In the genomic region with DNA sequence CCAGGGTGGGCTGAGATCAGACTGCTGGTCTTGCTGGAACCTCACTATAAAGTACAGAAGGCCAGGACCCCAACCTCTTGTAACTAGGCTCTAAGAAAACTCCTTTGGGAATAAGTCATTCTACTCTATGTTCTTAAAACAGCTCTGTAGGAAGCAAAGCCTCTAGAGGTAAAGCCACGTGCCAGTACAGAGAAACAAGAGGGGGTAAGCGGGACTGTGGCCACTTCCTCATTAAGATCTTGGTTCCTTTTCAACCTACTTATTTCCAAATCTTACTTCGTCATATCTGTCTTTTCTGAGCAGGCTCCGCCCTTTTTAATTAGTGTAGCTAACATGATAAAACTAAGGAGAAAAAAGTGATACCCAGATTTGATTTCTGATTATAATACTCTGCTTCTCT, we compare ENCODE assay signal across 16 cellular contexts. TPM values are rescaled to one million over a fixed set of nuclear protein-coding genes. Genes with fewer than 3 reads are reported as not detected.
DNase-seq lines count a peak whose midpoint lies in the region; ATAC-seq and TF ChIP-seq lines count a peak whose summit lies in the region.
"Had no signal": no experiment of that assay in that cellular context is flagged by ENCODE, and none has a peak within 500 bp of the region (broad histone marks: within the 10 kb centered on the region; RNA-seq: fewer than 3 reads in every experiment).

No MANE protein-coding gene starts in this region.

- TF ChIP-seq CTCF in mesothelial cell of epicardium (IDR thresholded peaks at IDR 0.05; ENCODE audit: unreplicated experiment) = no peak

- H3K9me3 Mint-ChIP-seq in IgD-negative memory B cell = no peaks in the 10 kb centered on the region
- H3K9me3 Mint-ChIP-seq in stimulated activated effector memory CD8-positive, alpha-beta T cell treated with anti-CD3 and anti-CD28 coated beads, Interleukin-12 subunit alpha, Interleukin-12 subunit beta, amount 100 ng/mL, for 72 hours = no peaks in the 10 kb centered on the region
- H3K9me3 Mint-ChIP-seq in activated T-cell treated with anti-CD3 and anti-CD28 coated beads, Interleukin-2, amount 50 U/mL, for 72 hours = no peaks in the 10 kb centered on the region
- no peaks in the 10 kb centered on the region for H3K9me3 Mint-ChIP-seq in mesothelial cell of epicardium
- H3K9me3 Mint-ChIP-seq: activated T-helper 1 cell treated with anti-CD3 and anti-CD28 coated beads, Interleukin-12 subunit alpha, Interleukin-12 subunit beta, Interleukin-2, Interleukin-4 antibody, amounts not matched to agents 30 ng/mL and 10 ng/mL and 1 ng/mL, durations not matched to agents 14 hours and 24 hours and 36 hours had no signal

- no peaks in the 10 kb centered on the region for H3K9me3 ChIP-seq in T-helper 17 cell (ENCODE audit: control insufficient read depth, low read length, poor library complexity, severe bottlenecking)
- H3K9me3 ChIP-seq: SJSA1, tibial nerve had no signal

- peak overlapping the region; percentile 86 to 95 (median 94) for H3K27ac Mint-ChIP-seq in IgD-negative memory B cell
- H3K27ac Mint-ChIP-seq in T-helper 17 cell = peak overlapping the region; percentile 53
- peak overlapping the region; percentile 34 for H3K27ac Mint-ChIP-seq in stimulated activated effector memory CD8-positive, alpha-beta T cell treated with anti-CD3 and anti-CD28 coated beads, Interleukin-12 subunit alpha, Interleukin-12 subunit beta, amount 100 ng/mL, for 72 hours
- no peak overlapping the region for H3K27ac Mint-ChIP-seq in activated T-cell treated with anti-CD3 and anti-CD28 coated beads, Interleukin-2, amount 50 U/mL, for 72 hours
- H3K27ac Mint-ChIP-seq in mesothelial cell of epicardium = no peak overlapping the region

- H3K4me1 Mint-ChIP-seq in IgD-negative memory B cell (peaks cover 23 to 34% (median 32%) of the 10 kb centered on the region in 3 donors), T-helper 17 cell (peaks cover 26% of the 10 kb centered on the region), mesothelial cell of epicardium (peaks cover 16% of the 10 kb centered on the region)
- H3K4me1 Mint-ChIP-seq in stimulated activated effector memory CD8-positive, alpha-beta T cell treated with anti-CD3 and anti-CD28 coated beads, Interleukin-12 subunit alpha, Interleukin-12 subunit beta, amount 100 ng/mL, for 72 hours = peaks cover 16% of the 10 kb centered on the region
- H3K4me1 Mint-ChIP-seq in activated T-cell treated with anti-CD3 and anti-CD28 coated beads, Interleukin-2, amount 50 U/mL, for 72 hours (ENCODE audit: low read depth) = peaks cover 27% of the 10 kb centered on the region

- ATAC-seq in GM19035 (IDR thresholded peaks at IDR 0.05; ENCODE audit: unreplicated experiment) (peak; percentile 40), T-helper 17 cell (no peak)
- no peak for ATAC-seq in stimulated activated effector memory CD8-positive, alpha-beta T cell treated with anti-CD3 and anti-CD28 coated beads, Interleukin-12 subunit alpha, Interleukin-12 subunit beta, amount 100 ng/mL, for 72 hours
- no peak for ATAC-seq in activated T-cell treated with anti-CD3 and anti-CD28 coated beads, Interleukin-2, amount 50 U/mL, for 72 hours (replicated peaks in 1 of 2)
- ATAC-seq: sciatic nerve had no signal

- peaks cover 3% of the 10 kb centered on the region for H3K36me3 Mint-ChIP-seq in IgD-negative memory B cell
- H3K36me3 Mint-ChIP-seq in T-helper 17 cell (ENCODE audit: low read depth) = peaks cover 10% of the 10 kb centered on the region
- H3K36me3 Mint-ChIP-seq in stimulated activated effector memory CD8-positive, alpha-beta T cell treated with anti-CD3 and anti-CD28 coated beads, Interleukin-12 subunit alpha, Interleukin-12 subunit beta, amount 100 ng/mL, for 72 hours = peaks cover 84% of the 10 kb centered on the region
- peaks cover 8 to 12% of the 10 kb centered on the region in 2 donors for H3K36me3 Mint-ChIP-seq in activated T-cell treated with anti-CD3 and anti-CD28 coated beads, Interleukin-2, amount 50 U/mL, for 72 hours (ENCODE audit: insufficient read depth in 2 of 2)
- H3K36me3 Mint-ChIP-seq in mesothelial cell of epicardium = peaks cover 19% of the 10 kb centered on the region

- peak overlapping the region; percentile 3 to 90 (median 86) for H3K4me3 Mint-ChIP-seq in IgD-negative memory B cell
- no peak overlapping the region for H3K4me3 Mint-ChIP-seq in T-helper 17 cell
- H3K4me3 Mint-ChIP-seq in stimulated activated effector memory CD8-positive, alpha-beta T cell treated with anti-CD3 and anti-CD28 coated beads, Interleukin-12 subunit alpha, Interleukin-12 subunit beta, amount 100 ng/mL, for 72 hours = no peak overlapping the region
- no peak overlapping the region for H3K4me3 Mint-ChIP-seq in activated T-cell treated with anti-CD3 and anti-CD28 coated beads, Interleukin-2, amount 50 U/mL, for 72 hours
- no peak overlapping the region for H3K4me3 Mint-ChIP-seq in mesothelial cell of epicardium
- H3K4me3 Mint-ChIP-seq: activated T-helper 1 cell treated with anti-CD3 and anti-CD28 coated beads, Interleukin-12 subunit alpha, Interleukin-12 subunit beta, Interleukin-2, Interleukin-4 antibody, amounts not matched to agents 30 ng/mL and 10 ng/mL and 1 ng/mL, durations not matched to agents 14 hours and 24 hours and 36 hours had no signal

- no peak for DNase-seq in T-helper 17 cell
- DNase-seq in stimulated activated effector memory CD8-positive, alpha-beta T cell treated with anti-CD3 and anti-CD28 coated beads, Interleukin-12 subunit alpha, Interleukin-12 subunit beta, amount 100 ng/mL, for 72 hours (ENCODE audit: low spot score in 2 of 2) = no peak
- no peak for DNase-seq in NCI-H1436 (lab: John Stamatoyannopoulos, UW)
- no peak for DNase-seq in activated T-cell treated with anti-CD3 and anti-CD28 coated beads, Interleukin-2, amount 50 U/mL, for 72 hours
- DNase-seq in mesenteric fat pad (ENCODE audit: low spot score) = no peak
- no peak for DNase-seq in mesothelial cell of epicardium (ENCODE audit: low spot score in 2 of 2, unreplicated experiment in 2 of 2)
- DNase-seq: dorsolateral prefrontal cortex, NCI-H1105, NCI-H524 treated with DMSO at 0.1 percent for 48 hours had no signal

- H3K27me3 Mint-ChIP-seq in IgD-negative memory B cell (no peaks in the 10 kb centered on the region), T-helper 17 cell (no peaks in the 10 kb centered on the region), mesothelial cell of epicardium (ENCODE audit: low read depth) (no peaks in the 10 kb centered on the region)
- H3K27me3 Mint-ChIP-seq in activated T-cell treated with anti-CD3 and anti-CD28 coated beads, Interleukin-2, amount 50 U/mL, for 72 hours (ENCODE audit: low read depth) = no peaks in the 10 kb centered on the region

RNA-seq across cellular contexts. Expression of gene NCSTN, which starts 3.8 kb away (rescaled TPM):
- 66.0 TPM for polyA plus RNA-seq in IgD-negative memory B cell
- total RNA-seq in T-helper 17 cell (10 to 100 TPM; 63.3 to 65.6 TPM), mesenteric fat pad (102 TPM), mesothelial cell of epicardium (94.6 to 106 TPM (median 104 TPM) in 3 replicates)
- 10 to 100 TPM; 65.2 to 66.3 TPM for total RNA-seq in activated T-cell treated with anti-CD3 and anti-CD28 coated beads, Interleukin-2, amount 50 U/mL, for 72 hours

RNA-seq across cellular contexts. Expression of gene COPA, which starts 3.9 kb away (rescaled TPM):
- 90.2 TPM for polyA plus RNA-seq in IgD-negative memory B cell
- total RNA-seq in T-helper 17 cell (100 to 1,000 TPM; 122 to 143 TPM), mesenteric fat pad (228 TPM), mesothelial cell of epicardium (178 to 183 TPM (median 180 TPM) in 3 replicates)
- total RNA-seq in activated T-cell treated with anti-CD3 and anti-CD28 coated beads, Interleukin-2, amount 50 U/mL, for 72 hours = 100 to 1,000 TPM; 198 to 201 TPM

RNA-seq across cellular contexts. Expression of gene NHLH1, which starts 19.9 kb away (rescaled TPM):
- not detected for polyA plus RNA-seq in IgD-negative memory B cell
- total RNA-seq in T-helper 17 cell (under 1 TPM; 0.17 to 0.21 TPM), mesenteric fat pad (0.42 TPM), mesothelial cell of epicardium (0.27 to 0.38 TPM (median 0.32 TPM) in 3 replicates)
- total RNA-seq in activated T-cell treated with anti-CD3 and anti-CD28 coated beads, Interleukin-2, amount 50 U/mL, for 72 hours = under 1 TPM; 0.32 to 0.60 TPM
- total RNA-seq: fibroblast of villous mesenchyme, sciatic nerve, tibial nerve had no signal

RNA-seq across cellular contexts. Expression of gene VANGL2, which starts 53.4 kb away (rescaled TPM):
- not detected for polyA plus RNA-seq in IgD-negative memory B cell
- total RNA-seq in T-helper 17 cell (not detected), mesenteric fat pad (1.7 TPM), mesothelial cell of epicardium (55.5 to 59.5 TPM (median 57.2 TPM) in 3 replicates)
- total RNA-seq in activated T-cell treated with anti-CD3 and anti-CD28 coated beads, Interleukin-2, amount 50 U/mL, for 72 hours = under 1 TPM; 0.28 to 0.55 TPM
- total RNA-seq: activated T-helper 1 cell treated with anti-CD3 and anti-CD28 coated beads, Interleukin-12 subunit alpha, Interleukin-12 subunit beta, Interleukin-2, Interleukin-4 antibody, amounts not matched to agents 30 ng/mL and 10 ng/mL and 1 ng/mL, durations not matched to agents 14 hours and 24 hours and 36 hours; fibroblast of villous mesenchyme had no signal

Comparison
In these comparisons a context has a peak if more than half of its experiments do, and no peak if none do; other contexts are left out.
1. H3K27ac Mint-ChIP-seq: peak in IgD-negative memory B cell (3 of 3), T-helper 17 cell (single experiment) and stimulated activated effector memory CD8-positive, alpha-beta T cell treated with anti-CD3 and anti-CD28 coated beads, Interleukin-12 subunit alpha, Interleukin-12 subunit beta, amount 100 ng/mL, for 72 hours (single experiment); none in activated T-cell treated with anti-CD3 and anti-CD28 coated beads, Interleukin-2, amount 50 U/mL, for 72 hours (single experiment) and mesothelial cell of epicardium (single experiment).
2. H3K4me3 Mint-ChIP-seq: peak in IgD-negative memory B cell (4 of 4); none in T-helper 17 cell (single experiment), stimulated activated effector memory CD8-positive, alpha-beta T cell treated with anti-CD3 and anti-CD28 coated beads, Interleukin-12 subunit alpha, Interleukin-12 subunit beta, amount 100 ng/mL, for 72 hours (single experiment), activated T-cell treated with anti-CD3 and anti-CD28 coated beads, Interleukin-2, amount 50 U/mL, for 72 hours (0 of 2) and mesothelial cell of epicardium (single experiment).